ENCODE assay signal across 20 cellular contexts in the genomic region with DNA sequence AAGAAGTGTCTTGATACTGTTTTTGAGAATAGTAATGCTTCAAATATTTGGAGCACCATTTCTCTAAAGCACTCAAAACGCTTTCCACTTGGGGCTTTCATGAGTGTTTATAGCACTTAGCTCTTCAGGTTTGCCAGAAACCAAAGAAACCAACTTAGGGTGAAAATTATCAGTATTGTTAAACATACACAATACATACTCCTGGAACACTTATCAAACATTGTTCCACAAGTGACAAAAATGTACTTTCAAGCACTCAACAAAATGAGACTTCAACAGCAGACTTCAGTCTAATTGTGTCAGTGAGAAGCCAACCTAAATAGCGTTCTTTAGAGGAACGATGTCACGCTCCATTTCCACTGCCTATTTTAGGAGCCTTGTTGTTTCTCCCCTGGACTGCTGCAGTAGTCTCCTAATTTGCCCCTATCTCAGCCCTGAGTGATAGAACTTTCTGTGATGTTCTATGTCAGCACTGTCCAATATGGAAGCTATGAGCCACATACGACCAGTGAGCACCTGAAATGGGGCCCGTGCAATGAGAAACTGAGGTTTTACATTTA.
"Had no signal": no experiment of that assay in that cellular context is flagged by ENCODE, and none has a peak within 500 bp of the region (broad histone marks: within the 10 kb centered on the region; RNA-seq: fewer than 3 reads in every experiment).

No MANE protein-coding gene starts in this region.

- H3K9me3 Mint-ChIP-seq: activated CD4-positive, alpha-beta memory T cell treated with anti-CD3 and anti-CD28 coated beads for 36 hours; nephron had no signal

- ATAC-seq: activated T-cell treated with anti-CD3 and anti-CD28 coated beads, Interleukin-2, amount 50 U/mL, for 72 hours; gastroesophageal sphincter; heart left ventricle; pancreas; psoas muscle; stimulated activated naive CD8-positive, alpha-beta T cell treated with anti-CD3 and anti-CD28 coated beads, Interleukin-15, Interleukin-2, amounts not matched to agents 100 U/mL and 50 U/mL, for 24 hours had no signal

- H3K4me3 Mint-ChIP-seq: activated CD4-positive, alpha-beta memory T cell treated with anti-CD3 and anti-CD28 coated beads for 36 hours; activated naive CD4-positive, alpha-beta T cell treated with anti-CD3 and anti-CD28 coated beads for 36 hours; activated naive CD8-positive, alpha-beta T cell treated with anti-CD3 and anti-CD28 coated beads, Interleukin-2, amount 10 ng/mL, durations not matched to agents 7 days and 5 days; activated T-cell treated with anti-CD3 and anti-CD28 coated beads, Interleukin-2, amount 50 U/mL, for 72 hours; central memory CD8-positive, alpha-beta T cell; nephron had no signal

- H3K36me3 ChIP-seq: breast epithelium, gastroesophageal sphincter, heart left ventricle, pancreas, right atrium auricular region, spleen had no signal

- H3K27me3 ChIP-seq: breast epithelium, dorsolateral prefrontal cortex, gastroesophageal sphincter, pancreas, right atrium auricular region, spleen had no signal

- H3K36me3 Mint-ChIP-seq: activated CD4-positive, alpha-beta memory T cell treated with anti-CD3 and anti-CD28 coated beads for 36 hours; activated naive CD8-positive, alpha-beta T cell treated with anti-CD3 and anti-CD28 coated beads, Interleukin-2, amount 10 ng/mL, durations not matched to agents 7 days and 5 days had no signal

- H3K4me3 ChIP-seq: breast epithelium, dorsolateral prefrontal cortex, gastroesophageal sphincter, heart left ventricle, pancreas, psoas muscle, right atrium auricular region, spleen had no signal

- H3K27me3 Mint-ChIP-seq: activated CD4-positive, alpha-beta memory T cell treated with anti-CD3 and anti-CD28 coated beads for 36 hours; activated naive CD8-positive, alpha-beta T cell treated with anti-CD3 and anti-CD28 coated beads, Interleukin-2, amount 10 ng/mL, durations not matched to agents 7 days and 5 days; central memory CD8-positive, alpha-beta T cell had no signal

- H3K4me1 Mint-ChIP-seq: activated naive CD8-positive, alpha-beta T cell treated with anti-CD3 and anti-CD28 coated beads, Interleukin-2, amount 10 ng/mL, durations not matched to agents 7 days and 5 days; central memory CD8-positive, alpha-beta T cell had no signal

- H3K9me3 ChIP-seq: breast epithelium, gastroesophageal sphincter, heart left ventricle, pancreas, psoas muscle, right atrium auricular region, spleen had no signal

- H3K27ac ChIP-seq: breast epithelium, dorsolateral prefrontal cortex, gastroesophageal sphincter, heart left ventricle, pancreas, psoas muscle, right atrium auricular region had no signal

- H3K27ac Mint-ChIP-seq: activated CD4-positive, alpha-beta memory T cell treated with anti-CD3 and anti-CD28 coated beads for 36 hours; activated naive CD4-positive, alpha-beta T cell treated with anti-CD3 and anti-CD28 coated beads for 36 hours; activated naive CD8-positive, alpha-beta T cell treated with anti-CD3 and anti-CD28 coated beads, Interleukin-2, amount 10 ng/mL, durations not matched to agents 7 days and 5 days; activated T-cell treated with anti-CD3 and anti-CD28 coated beads, Interleukin-2, amount 50 U/mL, for 72 hours; nephron had no signal

- DNase-seq: activated CD4-positive, alpha-beta memory T cell treated with anti-CD3 and anti-CD28 coated beads for 36 hours; activated CD4-positive, alpha-beta T cell treated with anti-CD3 and anti-CD28 coated beads for 4 hours; activated CD4-positive, CD25-positive, alpha-beta regulatory T cell; activated effector memory CD4-positive, alpha-beta T cell treated with Interleukin-2 at 50 U/mL for 16 hours; activated naive CD4-positive, alpha-beta T cell treated with anti-CD3 and anti-CD28 coated beads for 36 hours; activated naive CD8-positive, alpha-beta T cell treated with anti-CD3 and anti-CD28 coated beads, Interleukin-2, amount 10 ng/mL, durations not matched to agents 7 days and 5 days; activated T-cell treated with anti-CD3 and anti-CD28 coated beads, Interleukin-2, amount 50 U/mL, for 72 hours; amniotic stem cell; dorsolateral prefrontal cortex; heart left ventricle; pancreas; psoas muscle; spleen; stimulated activated CD4-positive, alpha-beta T cell treated with anti-CD3 and anti-CD28 coated beads, Interleukin-4, amount 100 ng/mL, for 1 hour; stimulated activated naive CD8-positive, alpha-beta T cell treated with anti-CD3 and anti-CD28 coated beads, Interleukin-15, Interleukin-2, amounts not matched to agents 100 U/mL and 50 U/mL, for 24 hours had no signal

- H3K4me1 ChIP-seq: breast epithelium, pancreas had no signal
